In genomic region chr15:26146162-26146561, GRCh38 we compare ENCODE assay signal across 22 cellular contexts.
"Had no signal": no experiment of that assay in that cellular context is flagged by ENCODE, and none has a peak within 500 bp of the region (broad histone marks: within the 10 kb centered on the region; RNA-seq: fewer than 3 reads in every experiment).

No MANE protein-coding gene starts in this region.

- DNase-seq: activated CD4-positive, alpha-beta T cell treated with anti-CD3 and anti-CD28 coated beads, Interleukin-2, amount 10 ng/mL, durations not matched to agents 24 days and 14 days; activated CD4-positive, alpha-beta T cell treated with anti-CD3 and anti-CD28 coated beads, Interleukin-2, amount 50 U/mL, for 48 hours; activated CD4-positive, CD25-positive, alpha-beta regulatory T cell; activated CD8-positive, alpha-beta T cell treated with anti-CD3 and anti-CD28 coated beads, Interleukin-2, amount 10 ng/mL, durations not matched to agents 7 days and 5 days; activated gamma-delta T cell; activated naive CD4-positive, alpha-beta T cell treated with Interleukin-2 at 50 U/mL for 16 hours; activated naive CD8-positive, alpha-beta T cell treated with anti-CD3 and anti-CD28 coated beads, Interleukin-2, amount 10 ng/mL, durations not matched to agents 7 days and 5 days; activated T-cell treated with anti-CD3 and anti-CD28 coated beads, Interleukin-2, amount 50 U/mL, for 24 hours; cerebellar nuclear complex; NCI-H1092 treated with DMSO at 0.1 percent for 48 hours; NCI-H1417; NCI-H146; NCI-H187 treated with DMSO at 0.1 percent for 48 hours; NCI-H2081; NCI-H345; NCI-H774; PC-9; Right ventricle myocardium superior; T1000; WERI-Rb-1 had no signal

- H3K27me3 ChIP-seq: ascending aorta, breast epithelium had no signal

- H3K9me3 ChIP-seq: ascending aorta, breast epithelium had no signal

- H3K27ac ChIP-seq: ascending aorta, breast epithelium, PC-9, WERI-Rb-1 had no signal

- H3K36me3 ChIP-seq: ascending aorta, breast epithelium, WERI-Rb-1 had no signal

- H3K4me3 ChIP-seq: ascending aorta, breast epithelium, PC-9 had no signal

- H3K4me1 ChIP-seq: ascending aorta, breast epithelium had no signal
